In the genomic region with DNA sequence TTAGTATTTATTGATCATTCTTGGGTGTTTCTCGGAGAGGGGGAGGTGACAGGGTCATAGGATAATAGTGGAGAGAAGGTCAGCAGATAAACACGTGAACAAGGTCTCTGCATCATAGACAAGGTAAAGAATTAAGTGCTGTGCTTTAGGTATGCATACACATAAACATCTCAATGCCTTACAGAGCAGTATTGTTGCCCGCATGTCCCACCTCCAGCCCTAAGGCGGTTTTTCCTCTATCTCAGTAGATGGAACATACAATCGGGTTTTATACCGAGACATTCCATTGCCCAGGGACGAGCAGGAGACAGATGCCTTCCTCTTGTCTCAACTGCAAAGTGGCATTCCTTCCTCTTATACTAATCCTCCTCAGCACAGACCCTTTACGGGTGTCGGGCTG, we compare ENCODE assay signal across 7 cellular contexts. TPM values are rescaled to one million over a fixed set of nuclear protein-coding genes. Genes with fewer than 3 reads are reported as not detected.
A peak's percentile ranks its signal among the peaks of the same experiment; 100 is the strongest.
DNase-seq lines count a peak whose midpoint lies in the region; TF ChIP-seq lines count a peak whose summit lies in the region.
"Not testable (repeated sequence)": the region's sequence is repeated elsewhere in the genome, so short reads cannot be mapped to it uniquely, and the experiment has no call there.

No MANE protein-coding gene starts in this region.

- not testable (repeated sequence) for H3K36me3 Mint-ChIP-seq in neural progenitor cell, type B pancreatic cell

- H3K4me2 ChIP-seq in BLaER1 treated with 17β-estradiol and CSF1 and Interleukin-3, amounts not matched to agents 10 nM and 100 nM: peak overlapping the region; percentile 69 to 96 (median 86)
- H3K4me2 ChIP-seq in mesendoderm (ENCODE audit: low read length): not testable (repeated sequence)
- H3K4me2 ChIP-seq in neural progenitor cell: peak overlapping the region; percentile 67

- DNase-seq in HAP-1 (ENCODE audit: low spot score in 2 of 2) (peak; percentile 53 to 79), NCI-H524 treated with DMSO at 0.1 percent for 48 hours (lab: John Stamatoyannopoulos, UW) (peak; percentile 53), mesendoderm (peak; percentile 21), neural progenitor cell (ENCODE audit: low spot score) (peak; percentile 14)
- not testable (repeated sequence) for DNase-seq in WERI-Rb-1; type B pancreatic cell (ENCODE audit: extremely low spot score, unreplicated experiment)

- not testable (repeated sequence) for H3K18ac ChIP-seq in mesendoderm (ENCODE audit: low read length)

- not testable (repeated sequence) for H2BK15ac ChIP-seq in mesendoderm (replicated peaks; ENCODE audit: low read depth)

- H3K36me3 ChIP-seq in BLaER1 treated with 17β-estradiol and CSF1 and Interleukin-3, amounts not matched to agents 10 nM and 100 nM; HAP-1 (replicated peaks); WERI-Rb-1; mesendoderm (ENCODE audit: control insufficient read depth, insufficient read depth, low read length); neural progenitor cell: not testable (repeated sequence)

- in situ Hi-C loops in HAP-1 (cut with MboI; ENCODE audit: low sequenced_read_pairs): not testable (repeated sequence)

- not testable (repeated sequence) for H3K27me3 ChIP-seq in BLaER1 treated with 17β-estradiol and CSF1 and Interleukin-3, amounts not matched to agents 10 nM and 100 nM; HAP-1 (ENCODE audit: low read depth); WERI-Rb-1 (ENCODE audit: insufficient read depth, low read depth, severe bottlenecking); mesendoderm (ENCODE audit: insufficient read depth, low read length, poor library complexity); neural progenitor cell

- not testable (repeated sequence) for H4K5ac ChIP-seq in mesendoderm (ENCODE audit: low read length)

- H3K56ac ChIP-seq in mesendoderm (ENCODE audit: low read length): not testable (repeated sequence)

- not testable (repeated sequence) for H3K4me3 ChIP-seq in BLaER1 treated with 17β-estradiol and CSF1 and Interleukin-3, amounts not matched to agents 10 nM and 100 nM; HAP-1; WERI-Rb-1 (ENCODE audit: low read depth, low read length); mesendoderm (ENCODE audit: low read length); neural progenitor cell

- H2BK5ac ChIP-seq in mesendoderm (ENCODE audit: low read length): not testable (repeated sequence)

- no CpG with 5 or more reads among the region's 9 CpGs for WGBS in mesendoderm (ENCODE audit: extremely low coverage, insufficient coverage, low lambda C conversion rate)

- H3K9me3 ChIP-seq in BLaER1 treated with 17β-estradiol and CSF1 and Interleukin-3, amounts not matched to agents 10 nM and 100 nM (replicated peaks in 1 of 11); HAP-1; WERI-Rb-1 (ENCODE audit: severe bottlenecking); neural progenitor cell (ENCODE audit: low read depth): not testable (repeated sequence)

- H3K4me3 Mint-ChIP-seq in neural progenitor cell: peak overlapping the region; percentile 72
- H3K4me3 Mint-ChIP-seq in type B pancreatic cell: not testable (repeated sequence)

- H3K27ac Mint-ChIP-seq in neural progenitor cell (peak overlapping the region; percentile 100), type B pancreatic cell (peak overlapping the region; percentile 41)

- not testable (repeated sequence) for H3K23ac ChIP-seq in mesendoderm (ENCODE audit: low read length)

- H4K20me1 ChIP-seq in BLaER1 treated with 17β-estradiol and CSF1 and Interleukin-3, amounts not matched to agents 10 nM and 100 nM; neural progenitor cell (ENCODE audit: low read depth): not testable (repeated sequence)

- H3K9me3 Mint-ChIP-seq in neural progenitor cell, type B pancreatic cell: not testable (repeated sequence)

- peak overlapping the region; percentile 73 to 89 (median 85); a peak in 16 of 22 replicates for H3K27ac ChIP-seq in BLaER1 treated with 17β-estradiol and CSF1 and Interleukin-3, amounts not matched to agents 10 nM and 100 nM
- H3K27ac ChIP-seq in WERI-Rb-1: 0 out of 2 replicates have a peak overlapping the region, but pooled peaks have one; percentile 24
- not testable (repeated sequence) for H3K27ac ChIP-seq in mesendoderm (ENCODE audit: low read depth, low read length); neural progenitor cell

- H3K4me1 ChIP-seq in BLaER1 treated with 17β-estradiol and CSF1 and Interleukin-3, amounts not matched to agents 10 nM and 100 nM: peaks cover 49 to 68% (median 58%) of the 10 kb centered on the region in 10 experiments
- H3K4me1 ChIP-seq in HAP-1 (peaks cover 21% of the 10 kb centered on the region), neural progenitor cell (peaks cover 16% of the 10 kb centered on the region)
- H3K4me1 ChIP-seq in mesendoderm (ENCODE audit: control insufficient read depth, low read depth, low read length): not testable (repeated sequence)

- H2BK120ac ChIP-seq in mesendoderm (ENCODE audit: low read depth, low read length): not testable (repeated sequence)

- not testable (repeated sequence) for H3K79me1 ChIP-seq in mesendoderm (ENCODE audit: low read length)

- H3K27me3 Mint-ChIP-seq in neural progenitor cell (ENCODE audit: insufficient read depth, low read depth); type B pancreatic cell: not testable (repeated sequence)

- not testable (repeated sequence) for H4K8ac ChIP-seq in mesendoderm (ENCODE audit: low read depth, low read length)

- H3F3A ChIP-seq in neural progenitor cell (ENCODE audit: low read depth): peaks cover 18% of the 10 kb centered on the region

- not testable (repeated sequence) for H3K79me2 ChIP-seq in mesendoderm (ENCODE audit: control insufficient read depth, insufficient read depth, low read length); neural progenitor cell (ENCODE audit: low read depth)

- peak overlapping the region in 1 of 11 experiments; percentile 73; a peak in 1 of 22 replicates for H3K9ac ChIP-seq in BLaER1 treated with 17β-estradiol and CSF1 and Interleukin-3, amounts not matched to agents 10 nM and 100 nM
- not testable (repeated sequence) for H3K9ac ChIP-seq in mesendoderm (ENCODE audit: low read length); neural progenitor cell

- not testable (repeated sequence) for H2AK5ac ChIP-seq in mesendoderm (ENCODE audit: low read length)

- H3K4ac ChIP-seq in mesendoderm (ENCODE audit: low read depth, low read length): not testable (repeated sequence)

- H2AFZ ChIP-seq in neural progenitor cell (replicated peaks): not testable (repeated sequence)

- H3K4me1 Mint-ChIP-seq in neural progenitor cell: peaks cover 40% of the 10 kb centered on the region
- peaks cover 21% of the 10 kb centered on the region for H3K4me1 Mint-ChIP-seq in type B pancreatic cell (ENCODE audit: unreplicated experiment)

- TF ChIP-seq CTCF in WERI-Rb-1 (IDR thresholded peaks at IDR 0.05; ENCODE audit: low read depth, low read length); neural progenitor cell (IDR thresholded peaks at IDR 0.05); type B pancreatic cell (conservative IDR thresholded peaks at IDR 0.05): not testable (repeated sequence)

RNA-seq across cellular contexts. Expression of a gene that starts 45.1 kb away (rescaled TPM):
- 13.0 TPM for polyA plus RNA-seq in mesendoderm (2013, experiment 1 of 2)
- 12.6 TPM for polyA plus RNA-seq in mesendoderm (2013, experiment 2 of 2)
- total RNA-seq in neural progenitor cell (ENCODE audit: low replicate concordance) (8.0 and 12.3 TPM in 2 replicates), type B pancreatic cell (ENCODE audit: low replicate concordance) (40.9 and 134 TPM in 2 replicates)

RNA-seq across cellular contexts. Expression of a gene that starts 46.3 kb away (rescaled TPM):
- 10.4 TPM for polyA plus RNA-seq in mesendoderm (2013, experiment 1 of 2)
- 10.4 TPM for polyA plus RNA-seq in mesendoderm (2013, experiment 2 of 2)
- total RNA-seq in neural progenitor cell (ENCODE audit: low replicate concordance) (13.1 and 19.2 TPM in 2 replicates), type B pancreatic cell (ENCODE audit: low replicate concordance) (14.5 and 19.1 TPM in 2 replicates)

RNA-seq across cellular contexts. Expression of a gene that starts 46.3 kb away (rescaled TPM):
- polyA plus RNA-seq in mesendoderm (2013, experiment 1 of 2): 1,414 TPM
- 1,371 TPM for polyA plus RNA-seq in mesendoderm (2013, experiment 2 of 2)
- 372 and 519 TPM in 2 replicates for total RNA-seq in neural progenitor cell (ENCODE audit: low replicate concordance)
- total RNA-seq in type B pancreatic cell (ENCODE audit: low replicate concordance): 125 and 128 TPM in 2 replicates
